Comparison of ENCODE assay signal across 20 cellular contexts in the genomic region with DNA sequence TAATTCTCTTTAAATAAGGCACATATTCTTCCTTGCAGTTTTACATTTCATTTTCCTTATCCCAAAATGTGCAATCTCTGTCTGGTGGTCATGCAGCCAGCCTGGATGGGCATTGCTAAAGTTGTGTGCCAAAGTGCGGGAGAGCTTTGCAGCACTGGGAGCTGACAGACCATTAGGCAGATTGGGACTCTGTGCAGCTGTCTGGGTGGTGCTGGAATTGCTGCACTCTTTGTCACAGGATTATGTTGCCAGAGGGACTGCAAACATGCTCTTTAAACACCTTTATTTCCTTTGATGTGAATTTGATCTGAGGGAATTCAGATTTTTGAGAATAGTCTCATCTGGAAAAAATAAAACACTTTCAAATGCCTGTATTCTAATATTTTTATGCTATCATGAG.
DNase-seq lines count a peak whose midpoint lies in the region; ATAC-seq, FAIRE-seq and TF ChIP-seq lines count a peak whose summit lies in the region.
"Had no signal": no experiment of that assay in that cellular context is flagged by ENCODE, and none has a peak within 500 bp of the region (broad histone marks: within the 10 kb centered on the region; RNA-seq: fewer than 3 reads in every experiment).

No MANE protein-coding gene starts in this region.

- TF ChIP-seq CTCF in astrocyte (IDR thresholded peaks at IDR 0.05; ENCODE audit: insufficient read depth, low read depth, low read length) = no peak

- H2BK12ac ChIP-seq in neuronal stem cell (ENCODE audit: low read length) = no peak overlapping the region

- no peaks in the 10 kb centered on the region for H3K4me1 ChIP-seq in astrocyte (ENCODE audit: insufficient read depth, low read length)
- peaks cover 0 to 1% of the 10 kb centered on the region in 2 donors for H3K4me1 ChIP-seq in neuronal stem cell (ENCODE audit: control insufficient read depth in 2 of 2, insufficient read depth in 1 of 2, low read depth in 1 of 2, low read length in 2 of 2)
- H3K4me1 ChIP-seq: BE2C had no signal

- ATAC-seq in sciatic nerve = no peak

- H3K36me3 Mint-ChIP-seq in astrocyte (ENCODE audit: low read depth, unreplicated experiment) = no peaks in the 10 kb centered on the region
- H3K36me3 Mint-ChIP-seq: CD4-positive, CD25-positive, alpha-beta regulatory T cell; CD8-positive, alpha-beta memory T cell had no signal

- no peak overlapping the region for H2BK15ac ChIP-seq in neuronal stem cell (ENCODE audit: low read length)

- no peak overlapping the region for H3K18ac ChIP-seq in neuronal stem cell (ENCODE audit: low read length)

- H3K4me3 Mint-ChIP-seq in astrocyte (ENCODE audit: unreplicated experiment) = no peak overlapping the region
- H3K4me3 Mint-ChIP-seq: CD4-positive, CD25-positive, alpha-beta regulatory T cell; CD8-positive, alpha-beta memory T cell had no signal

- no peak overlapping the region for H4K8ac ChIP-seq in neuronal stem cell (ENCODE audit: low read depth, low read length)

- no peaks in the 10 kb centered on the region for H3K79me2 ChIP-seq in astrocyte (ENCODE audit: insufficient read depth, low read length)

- H3K9me3 ChIP-seq in astrocyte (ENCODE audit: insufficient read depth, low read depth, low read length) (no peaks in the 10 kb centered on the region), neuronal stem cell (replicated peaks in 1 of 2; ENCODE audit: control insufficient read depth in 2 of 2, insufficient read depth in 1 of 2, low read depth in 1 of 2, low read length in 2 of 2) (no peaks in the 10 kb centered on the region)
- H3K9me3 ChIP-seq: BE2C had no signal

- no peak overlapping the region for H3K27ac Mint-ChIP-seq in astrocyte (ENCODE audit: unreplicated experiment)
- H3K27ac Mint-ChIP-seq: CD4-positive, CD25-positive, alpha-beta regulatory T cell; CD8-positive, alpha-beta memory T cell had no signal

- H3K27ac ChIP-seq in astrocyte (ENCODE audit: low read depth, low read length) = no peak overlapping the region
- H3K27ac ChIP-seq in neuronal stem cell (replicated peaks; ENCODE audit: low read length) = no peak overlapping the region
- H3K27ac ChIP-seq in substantia nigra (ENCODE audit: low read depth, low read length, poor library complexity, severe bottlenecking) = no peak overlapping the region
- H3K27ac ChIP-seq: GM23248 had no signal

- H3K9ac ChIP-seq in astrocyte (ENCODE audit: low read length) (no peak overlapping the region), neuronal stem cell (ENCODE audit: low read depth, low read length, poor library complexity) (no peak overlapping the region)
- H3K9ac ChIP-seq: GM23248 had no signal

- no peak overlapping the region for H3K14ac ChIP-seq in neuronal stem cell (ENCODE audit: low read length)

- H3K36me3 ChIP-seq in astrocyte (ENCODE audit: insufficient read depth, low read length) (no peaks in the 10 kb centered on the region), neuronal stem cell (replicated peaks in 1 of 2; ENCODE audit: control insufficient read depth in 2 of 2, insufficient read depth in 2 of 2, low read length in 2 of 2) (no peaks in the 10 kb centered on the region)
- H3K36me3 ChIP-seq: BE2C had no signal

- WGBS in neuronal stem cell (ENCODE audit: extremely low coverage in 2 of 2, insufficient read length in 2 of 2, insufficient replicate concordance in 1 of 2), 2 donors = no CpG with 5 or more reads among the region's 1 CpG

- intact Hi-C loops in sciatic nerve (cut with DNase I) = no loop called here

- no peak overlapping the region for H2BK120ac ChIP-seq in neuronal stem cell (ENCODE audit: low read depth, low read length)

- no peak overlapping the region for H2AK5ac ChIP-seq in neuronal stem cell (ENCODE audit: low read depth, low read length)

- H4K91ac ChIP-seq in neuronal stem cell (ENCODE audit: low read depth, low read length, poor library complexity) = no peak overlapping the region

- no peak overlapping the region for H2BK5ac ChIP-seq in neuronal stem cell (ENCODE audit: low read length)

- no peak overlapping the region for H3K23ac ChIP-seq in neuronal stem cell (ENCODE audit: low read depth, low read length, poor library complexity)

- DNase-seq in DMS53 (lab: John Stamatoyannopoulos, UW) (peak; percentile 1), DMS53 treated with DMSO at 0.1 percent for 48 hours (lab: John Stamatoyannopoulos, UW; ENCODE audit: unreplicated experiment) (no peak), D341Med (ENCODE audit: low spot score) (peak; percentile 60), astrocyte (ENCODE audit: low read depth) (no peak), neuronal stem cell (ENCODE audit: low spot score) (peak; percentile 14), sciatic nerve (ENCODE audit: low spot score) (no peak), substantia nigra (lab: John Stamatoyannopoulos, UW) (no peak), NCI-H2107 treated with DMSO at 0.1 percent for 48 hours (lab: John Stamatoyannopoulos, UW; ENCODE audit: unreplicated experiment) (no peak)
- DNase-seq: 8988T; BE2C; C1 segment of cervical spinal cord; CD4-positive, CD25-positive, alpha-beta regulatory T cell; CD8-positive, alpha-beta memory T cell; COR-L47; DMS79; GDM1; GM23248; HCEC 1CT had no signal

- no peaks in the 10 kb centered on the region for H3K4me1 Mint-ChIP-seq in astrocyte (ENCODE audit: low read depth, unreplicated experiment)
- H3K4me1 Mint-ChIP-seq: CD4-positive, CD25-positive, alpha-beta regulatory T cell; CD8-positive, alpha-beta memory T cell had no signal

- H3K9me3 Mint-ChIP-seq in astrocyte (ENCODE audit: unreplicated experiment) = no peaks in the 10 kb centered on the region
- H3K9me3 Mint-ChIP-seq: CD4-positive, CD25-positive, alpha-beta regulatory T cell; CD8-positive, alpha-beta memory T cell had no signal

- no peak overlapping the region for H3K4ac ChIP-seq in neuronal stem cell (ENCODE audit: low read length)

- H3K4me2 ChIP-seq in astrocyte (ENCODE audit: low read length) (no peak overlapping the region), neuronal stem cell (ENCODE audit: insufficient read depth, low read length, poor library complexity, severe bottlenecking) (no peak overlapping the region)

- H3K79me1 ChIP-seq in neuronal stem cell (ENCODE audit: low read depth, low read length) = no peaks in the 10 kb centered on the region

- H3K27me3 ChIP-seq in astrocyte (ENCODE audit: insufficient read depth, low read length) = no peaks in the 10 kb centered on the region
- H3K27me3 ChIP-seq in neuronal stem cell (ENCODE audit: control insufficient read depth in 3 of 3, insufficient read depth in 3 of 3, low read depth in 1 of 3, low read length in 3 of 3) = peaks cover 0 to 3% (median 0%) of the 10 kb centered on the region in 3 experiments
- H3K27me3 ChIP-seq: BE2C had no signal

- H3K4me3 ChIP-seq in astrocyte (ENCODE audit: insufficient read depth, low read depth, low read length) (no peak overlapping the region), neuronal stem cell (ENCODE audit: low read length in 2 of 2) (no peak overlapping the region)
- H3K4me3 ChIP-seq: GM23248 had no signal

- no peaks in the 10 kb centered on the region for H4K20me1 ChIP-seq in astrocyte (ENCODE audit: insufficient read depth, low read length)

- no peaks in the 10 kb centered on the region for H3K27me3 Mint-ChIP-seq in astrocyte (ENCODE audit: low read depth, unreplicated experiment)
- H3K27me3 Mint-ChIP-seq: CD4-positive, CD25-positive, alpha-beta regulatory T cell; CD8-positive, alpha-beta memory T cell had no signal

- peak; percentile 23 for FAIRE-seq in astrocyte (lab: Jason Lieb, UNC)
- FAIRE-seq: GM12892, GM18507 had no signal

- no peak overlapping the region for H2AFZ ChIP-seq in astrocyte (ENCODE audit: low read depth, low read length)
- H2AFZ ChIP-seq in neuronal stem cell (ENCODE audit: low read length) = no peak overlapping the region
- H2AFZ ChIP-seq: GM23248 had no signal

Comparison
In these comparisons a context has a peak if more than half of its experiments do, and no peak if none do; other contexts are left out.
1. DNase-seq: peak in DMS53 (single experiment), D341Med (single experiment) and neuronal stem cell (single experiment); none in DMS53 treated with DMSO at 0.1 percent for 48 hours (single experiment), astrocyte (single experiment), sciatic nerve (single experiment), substantia nigra (0 of 49) and NCI-H2107 treated with DMSO at 0.1 percent for 48 hours (single experiment).